ENCODE assay signal across 9 cellular contexts in the genomic region with DNA sequence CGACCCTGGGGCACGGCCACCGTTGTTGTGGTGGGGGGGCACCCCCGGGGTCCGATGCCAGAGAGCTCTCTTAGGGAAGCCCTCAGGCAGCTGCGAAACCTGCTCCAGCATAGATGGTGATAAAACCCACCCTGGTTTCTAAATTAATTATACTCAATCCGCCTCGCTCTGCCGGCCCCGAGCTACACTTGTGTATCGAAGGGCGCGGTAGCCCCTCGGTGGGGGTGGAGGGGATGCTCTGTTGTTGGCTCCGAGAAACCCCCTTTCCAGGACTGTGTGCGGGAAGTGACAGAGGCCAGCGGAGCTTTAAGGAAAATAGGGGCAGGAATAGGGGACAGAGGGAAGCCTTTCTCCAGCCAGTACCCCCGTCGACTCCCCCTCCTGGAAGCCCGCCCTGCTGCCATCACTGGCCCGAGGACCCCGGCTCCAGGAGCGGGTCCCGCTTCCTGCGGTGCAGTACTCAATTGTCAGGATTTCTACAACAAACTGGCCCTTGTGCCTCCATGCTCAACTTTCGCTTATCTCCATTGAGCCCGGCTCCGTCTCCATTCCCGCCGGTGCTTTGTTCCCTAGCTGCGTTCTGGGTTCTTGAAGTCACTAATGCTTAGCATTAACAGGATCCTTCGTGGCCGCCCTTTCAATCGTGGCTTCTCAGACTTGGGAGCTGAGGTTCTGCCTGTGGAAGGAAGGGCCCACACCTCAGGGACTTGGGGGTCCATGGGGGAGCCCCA.
DNase-seq lines count a peak whose midpoint lies in the region; ATAC-seq and TF ChIP-seq lines count a peak whose summit lies in the region.
"Had no signal": no experiment of that assay in that cellular context is flagged by ENCODE, and none has a peak within 500 bp of the region (broad histone marks: within the 10 kb centered on the region; RNA-seq: fewer than 3 reads in every experiment).

No MANE protein-coding gene starts in this region.

- TF ChIP-seq POLR2A in prostate gland (IDR thresholded peaks at IDR 0.05), result no peak

- no peak overlapping the region for H3K27ac Mint-ChIP-seq in activated naive CD4-positive, alpha-beta T cell treated with anti-CD3 and anti-CD28 coated beads, Interleukin-2, amount 50 U/mL, for 72 hours

- no peaks in the 10 kb centered on the region for H3K79me2 ChIP-seq in DND-41 (ENCODE audit: insufficient read depth, low read length)

- H3K36me3 Mint-ChIP-seq in activated naive CD4-positive, alpha-beta T cell treated with anti-CD3 and anti-CD28 coated beads, Interleukin-2, amount 50 U/mL, for 72 hours, result no peaks in the 10 kb centered on the region

- no peak overlapping the region for H3K27ac ChIP-seq in DND-41 (ENCODE audit: low read length)
- peak overlapping the region in 1 of 2 donors; percentile 42 for H3K27ac ChIP-seq in prostate gland
- H3K27ac ChIP-seq: epithelial cell of prostate had no signal

- peak overlapping the region; percentile 65 for H3K4me2 ChIP-seq in DND-41 (ENCODE audit: insufficient read depth, low read length)

- H3K27me3 ChIP-seq in DND-41 (ENCODE audit: insufficient read depth, low read length, poor library complexity) (peaks cover 21% of the 10 kb centered on the region), prostate gland (replicated peaks; ENCODE audit: insufficient read depth) (no peaks in the 10 kb centered on the region)

- H3K36me3 ChIP-seq in DND-41 (ENCODE audit: insufficient read depth, low read length) (no peaks in the 10 kb centered on the region), prostate gland (no peaks in the 10 kb centered on the region)

- 0 out of 3 replicates have a peak, but pooled peaks have one; percentile 4 for ATAC-seq in DND-41 (ENCODE audit: insufficient read depth, low read depth)
- ATAC-seq in activated naive CD4-positive, alpha-beta T cell treated with anti-CD3 and anti-CD28 coated beads, Interleukin-2, amount 50 U/mL, for 72 hours, result no peak

- no peak overlapping the region for H2AFZ ChIP-seq in DND-41 (ENCODE audit: low read depth, low read length)

- H3K4me3 ChIP-seq in DND-41 (ENCODE audit: low read depth in 1 of 2, low read length in 2 of 2) (no peak overlapping the region), fibroblast of mammary gland (ENCODE audit: control insufficient read depth, low read depth, low read length) (peak overlapping the region; percentile 19), prostate gland (peak overlapping the region; percentile 35 to 37)

- no peaks in the 10 kb centered on the region for H4K20me1 ChIP-seq in DND-41 (ENCODE audit: insufficient read depth, low read length)

- TF ChIP-seq CTCF in DND-41 (IDR thresholded peaks at IDR 0.05; ENCODE audit: borderline replicate concordance, extremely low read depth, low read length, poor library complexity, severe bottlenecking) (no peak), fibroblast of mammary gland (conservative IDR thresholded peaks at IDR 0.05; ENCODE audit: control insufficient read depth, insufficient read depth, low read depth, low read length) (no peak), prostate gland (IDR thresholded peaks at IDR 0.05) (no peak)

- H3K9me3 Mint-ChIP-seq in activated naive CD4-positive, alpha-beta T cell treated with anti-CD3 and anti-CD28 coated beads, Interleukin-2, amount 50 U/mL, for 72 hours, result no peaks in the 10 kb centered on the region

- DNase-seq in DND-41, result no peak
- peak; percentile 5 for DNase-seq in NCI-H69 (lab: John Stamatoyannopoulos, UW)
- DNase-seq in fibroblast of mammary gland (ENCODE audit: low read depth), result no peak
- DNase-seq in prostate gland (ENCODE audit: low spot score), result no peak
- DNase-seq in pons (ENCODE audit: low spot score), result no peak
- no peak for DNase-seq in ACHN
- no peak for DNase-seq in cerebellum (ENCODE audit: low spot score)
- no peak for DNase-seq in activated naive CD4-positive, alpha-beta T cell treated with anti-CD3 and anti-CD28 coated beads, Interleukin-2, amount 50 U/mL, for 72 hours (ENCODE audit: low spot score in 2 of 2)

- H3K4me1 ChIP-seq in DND-41 (ENCODE audit: insufficient read depth, low read length), result peaks cover 9% of the 10 kb centered on the region
- no peaks in the 10 kb centered on the region for H3K4me1 ChIP-seq in prostate gland (replicated peaks)

- intact Hi-C loops in prostate gland (cut with DNase I), result no loop called here

- in situ Hi-C loops in ACHN (cut with HindIII; ENCODE audit: low pct_ligation_motif_present, low pct_unique_long_range_greater_than_20kb, low sequenced_read_pairs), result no loop called here

- no peak overlapping the region for H3K9ac ChIP-seq in DND-41 (ENCODE audit: low read depth, low read length)

- 9% methylated on average over 28 of the region's 34 CpGs for WGBS in prostate gland

- H3K9me3 ChIP-seq in DND-41 (ENCODE audit: insufficient read depth, low read length, severe bottlenecking) (no peaks in the 10 kb centered on the region), prostate gland (no peaks in the 10 kb centered on the region)

Comparison
In these comparisons a context has a peak if more than half of its experiments do, and no peak if none do; other contexts are left out.
1. H3K4me3 ChIP-seq: peak in fibroblast of mammary gland (single experiment) and prostate gland (2 of 2); none in DND-41 (0 of 2).